In the genomic region with DNA sequence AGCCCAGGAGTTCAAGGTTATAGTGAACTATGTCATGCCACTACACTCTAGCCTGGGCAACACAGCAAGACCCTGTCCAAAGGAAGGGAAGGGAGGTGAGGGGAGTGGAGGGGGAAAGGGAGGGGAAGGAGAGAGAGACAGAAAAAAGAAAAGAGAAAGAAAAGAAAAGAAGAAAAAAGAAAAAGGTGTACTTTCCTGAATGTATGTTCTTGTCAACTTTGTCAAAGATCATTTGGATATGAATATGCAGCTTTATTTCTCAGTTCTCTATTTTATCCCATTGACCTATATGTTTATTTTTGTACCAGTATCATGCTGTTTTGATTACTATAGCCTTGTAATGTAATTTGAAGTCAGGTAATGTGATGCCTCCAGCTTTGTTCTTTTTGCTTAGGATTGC, we compare ENCODE assay signal across 8 cellular contexts.
"Had no signal": no experiment of that assay in that cellular context is flagged by ENCODE, and none has a peak within 500 bp of the region (broad histone marks: within the 10 kb centered on the region; RNA-seq: fewer than 3 reads in every experiment).

No MANE protein-coding gene starts in this region.

- H3K4me3 ChIP-seq: GM12878 had no signal

- DNase-seq: GDM1, GF-D8 had no signal

- FAIRE-seq: G401.6, GM12878, GM12891, GM12892, GM18507, GM19239 had no signal

- ATAC-seq: GM12878 had no signal
